Comparison of ENCODE assay signal across 8 cellular contexts in genomic region chr9:706606-707451, GRCh38.
DNase-seq lines count a peak whose midpoint lies in the region; ATAC-seq and TF ChIP-seq lines count a peak whose summit lies in the region.

No MANE protein-coding gene starts in this region.

- H3K4me3 ChIP-seq in CD4-positive, CD25-positive, alpha-beta regulatory T cell (ENCODE audit: low read depth, low read length) = peak overlapping the region; percentile 84
- H3K4me3 ChIP-seq in WI38 (ENCODE audit: low read depth, low read length) (peak overlapping the region; percentile 63), colonic mucosa (peak overlapping the region; percentile 36), spleen (peak overlapping the region; percentile 35 to 78 (median 48))

- H3K9ac ChIP-seq in colonic mucosa (ENCODE audit: low read depth in 2 of 2, low read length in 2 of 2) = peak overlapping the region; percentile 60 to 61

- intact Hi-C loops in colonic mucosa (cut with DNase I) = no loop called here
- intact Hi-C loops in spleen (cut with DNase I; ENCODE audit: low total_unique reads) = no loop called here

- H3K27me3 ChIP-seq in CD4-positive, CD25-positive, alpha-beta regulatory T cell (ENCODE audit: control insufficient read depth, insufficient read depth, low read length) = no peaks in the 10 kb centered on the region
- H3K27me3 ChIP-seq in colonic mucosa = no peaks in the 10 kb centered on the region
- H3K27me3 ChIP-seq in spleen (replicated peaks in 1 of 7) = peaks cover 0 to 19% (median 5%) of the 10 kb centered on the region in 7 donors

- WGBS in spleen, 5 donors = 1 to 4% (median 1%) methylated on average over 32 to 51 of the region's 51 CpGs

- peak; percentile 72 to 73 for ATAC-seq in CD4-positive, CD25-positive, alpha-beta regulatory T cell (ENCODE audit: low read depth in 2 of 2)
- ATAC-seq in HG03354 (IDR thresholded peaks at IDR 0.05; ENCODE audit: poor library complexity, severe bottlenecking, unreplicated experiment) (peak; percentile 65), GM19324 (IDR thresholded peaks at IDR 0.05; ENCODE audit: low FRiP score, unreplicated experiment) (no peak)

- H3K4me1 Mint-ChIP-seq in CD4-positive, CD25-positive, alpha-beta regulatory T cell = peaks cover 1 to 15% (median 8%) of the 10 kb centered on the region in 4 donors

- no peak for TF ChIP-seq CTCF in WI38 (IDR thresholded peaks at IDR 0.05; ENCODE audit: low read depth, low read length)
- TF ChIP-seq CTCF in colonic mucosa (IDR thresholded peaks at IDR 0.05) = no peak
- TF ChIP-seq CTCF in spleen (IDR thresholded peaks at IDR 0.05 in 8 of 11, conservative IDR thresholded peaks at IDR 0.05 in 3 of 11) = peak in 1 of 11 experiments; percentile 4

- TF ChIP-seq POLR2A in spleen (IDR thresholded peaks at IDR 0.05) = no peak

- H3K4me3 Mint-ChIP-seq in CD4-positive, CD25-positive, alpha-beta regulatory T cell = peak overlapping the region; percentile 62 to 95 (median 85)

- H3K4me1 ChIP-seq in CD4-positive, CD25-positive, alpha-beta regulatory T cell (ENCODE audit: control insufficient read depth, insufficient read depth, low read length, poor library complexity, severe bottlenecking) = no peaks in the 10 kb centered on the region
- H3K4me1 ChIP-seq in colonic mucosa = no peaks in the 10 kb centered on the region
- H3K4me1 ChIP-seq in spleen = peaks cover 0 to 31% (median 10%) of the 10 kb centered on the region in 6 donors

- H3K27me3 Mint-ChIP-seq in CD4-positive, CD25-positive, alpha-beta regulatory T cell = peaks cover 34% of the 10 kb centered on the region

- DNase-seq in CD4-positive, CD25-positive, alpha-beta regulatory T cell = peak in 2 of 3 donors; percentile 6 to 61
- DNase-seq in colonic mucosa (peak; percentile 59), kidney glomerular epithelial cell (lab: John Stamatoyannopoulos, UW) (peak; percentile 69), spleen (peak; percentile 92), NCI-H446 treated with DMSO at 0.1 percent for 48 hours (lab: John Stamatoyannopoulos, UW) (no peak)

- no peaks in the 10 kb centered on the region for H3K9me3 Mint-ChIP-seq in CD4-positive, CD25-positive, alpha-beta regulatory T cell

- peak overlapping the region; percentile 64 to 66 (median 65) for H3K27ac Mint-ChIP-seq in CD4-positive, CD25-positive, alpha-beta regulatory T cell

- H3K36me3 ChIP-seq in CD4-positive, CD25-positive, alpha-beta regulatory T cell (ENCODE audit: control insufficient read depth, insufficient read depth, low read length) = no peaks in the 10 kb centered on the region
- H3K36me3 ChIP-seq in colonic mucosa = no peaks in the 10 kb centered on the region
- H3K36me3 ChIP-seq in spleen = peaks cover 0 to 12% (median 5%) of the 10 kb centered on the region in 6 donors

- no peak overlapping the region for H3K27ac ChIP-seq in CD4-positive, CD25-positive, alpha-beta regulatory T cell (ENCODE audit: insufficient read depth, low read length, poor library complexity, severe bottlenecking)
- H3K27ac ChIP-seq in colonic mucosa (peak overlapping the region; percentile 49), spleen (peak overlapping the region in 7 of 8 donors; percentile 1 to 79 (median 48))

- peaks cover 14% of the 10 kb centered on the region for H3K36me3 Mint-ChIP-seq in CD4-positive, CD25-positive, alpha-beta regulatory T cell

- H3K9me3 ChIP-seq in CD4-positive, CD25-positive, alpha-beta regulatory T cell (ENCODE audit: control insufficient read depth in 2 of 2, low read length in 2 of 2) = no peaks in the 10 kb centered on the region
- H3K9me3 ChIP-seq in colonic mucosa = no peaks in the 10 kb centered on the region
- no peaks in the 10 kb centered on the region for H3K9me3 ChIP-seq in spleen
